ENCODE assay signal across 9 cellular contexts in the genomic region with DNA sequence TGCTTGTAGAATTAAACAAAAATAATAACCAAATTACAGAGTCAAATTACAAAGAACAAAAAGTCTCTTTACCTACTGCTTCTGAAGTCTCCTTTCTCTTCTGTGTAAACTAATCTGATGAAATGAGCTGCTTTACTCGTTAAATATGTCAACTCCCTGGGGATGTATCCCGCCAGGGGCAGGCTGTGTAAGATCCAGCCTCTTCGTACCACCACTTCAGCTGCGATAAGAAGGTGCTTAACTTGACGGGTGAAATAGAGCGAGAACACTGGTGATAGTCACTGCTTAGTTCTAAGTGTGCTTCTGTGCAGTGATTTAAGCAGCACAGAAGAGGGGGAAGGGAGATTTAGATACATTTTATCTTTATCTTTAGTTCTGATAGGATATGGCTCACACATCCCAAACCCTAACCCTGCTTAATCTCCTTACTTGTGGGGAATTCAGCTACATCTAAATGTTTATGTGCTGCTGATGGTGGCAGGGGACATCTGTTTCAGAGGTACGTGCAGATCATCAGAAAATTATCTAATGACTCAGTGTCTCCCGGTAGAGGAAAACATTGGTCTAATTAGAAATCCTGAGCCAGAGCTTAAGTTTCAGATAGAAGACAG. TPM values are rescaled to one million over a fixed set of nuclear protein-coding genes. Genes with fewer than 3 reads are reported as not detected.
A peak's percentile ranks its signal among the peaks of the same experiment; 100 is the strongest.
DNase-seq lines count a peak whose midpoint lies in the region; TF ChIP-seq lines count a peak whose summit lies in the region.
"Had no signal": no experiment of that assay in that cellular context is flagged by ENCODE, and none has a peak within 500 bp of the region (broad histone marks: within the 10 kb centered on the region; RNA-seq: fewer than 3 reads in every experiment).

No MANE protein-coding gene starts in this region.

- no peak overlapping the region for H3K9ac ChIP-seq in BLaER1

- WGBS in esophagus squamous epithelium, 2 donors, result 42 to 60% methylated on average over 8 of the region's 8 CpGs

- H3K27ac ChIP-seq in BLaER1 (no peak overlapping the region), SJCRH30 (no peak overlapping the region), esophagus squamous epithelium (no peak overlapping the region)

- no peaks in the 10 kb centered on the region for H3K9me3 ChIP-seq in BLaER1
- no peaks in the 10 kb centered on the region for H3K9me3 ChIP-seq in SJCRH30 (replicated peaks)
- H3K9me3 ChIP-seq in esophagus squamous epithelium, result no peaks in the 10 kb centered on the region

- TF ChIP-seq CTCF in esophagus squamous epithelium (IDR thresholded peaks at IDR 0.05), result no peak

- no peak for TF ChIP-seq POLR2A in esophagus squamous epithelium (IDR thresholded peaks at IDR 0.05)

- H3K36me3 ChIP-seq in BLaER1 (no peaks in the 10 kb centered on the region), SJCRH30 (no peaks in the 10 kb centered on the region), esophagus squamous epithelium (no peaks in the 10 kb centered on the region)

- H3K4me3 ChIP-seq in BLaER1 (no peak overlapping the region), SJCRH30 (no peak overlapping the region), esophagus squamous epithelium (no peak overlapping the region)

- H3K4me2 ChIP-seq in BLaER1, result peak overlapping the region; percentile 81

- DNase-seq in NCI-H1092 (lab: John Stamatoyannopoulos, UW) (peak; percentile 58), SJCRH30 (peak; percentile 59 to 65), iPS-NIHi7 (ENCODE audit: extremely low spot score) (peak; percentile 30), HuH-7.5 (ENCODE audit: low spot score) (no peak), esophagus squamous epithelium (lab: John Stamatoyannopoulos, UW) (no peak)
- no peak for DNase-seq in activated CD4-positive, alpha-beta T cell treated with anti-CD3 and anti-CD28 coated beads for 1 hour
- no peak for DNase-seq in activated CD4-positive, CD25-positive, alpha-beta regulatory T cell treated with anti-CD3 and anti-CD28 coated beads, Interleukin-2, amount 50 U/mL, for 72 hours
- DNase-seq: activated CD8-positive, alpha-beta T cell treated with anti-CD3 and anti-CD28 coated beads, Interleukin-2, amount 10 ng/mL, durations not matched to agents 7 days and 5 days had no signal

- H3K27me3 ChIP-seq in BLaER1, result no peaks in the 10 kb centered on the region
- no peaks in the 10 kb centered on the region for H3K27me3 ChIP-seq in SJCRH30
- no peaks in the 10 kb centered on the region for H3K27me3 ChIP-seq in esophagus squamous epithelium

- H4K20me1 ChIP-seq in BLaER1, result no peaks in the 10 kb centered on the region

- H3K4me1 ChIP-seq in BLaER1, result peaks cover 64% of the 10 kb centered on the region
- H3K4me1 ChIP-seq in SJCRH30, result peaks cover 9% of the 10 kb centered on the region
- no peaks in the 10 kb centered on the region for H3K4me1 ChIP-seq in esophagus squamous epithelium

- intact Hi-C loops in esophagus squamous epithelium (cut with DNase I), result no loop called here

RNA-seq across cellular contexts. Expression of a gene that starts 46.0 kb away (rescaled TPM):
- 3.2 and 3.4 TPM in 2 replicates for total RNA-seq in SJCRH30 (2014; rRNA removed; shearing (Covaris generic))
- total RNA-seq in esophagus squamous epithelium, result 1 to 10 TPM in 2 of 4 donors, under 1 TPM in 2; 0.27 to 9.2 (median 2.5) TPM

Comparison
In these comparisons a context has a peak if more than half of its experiments do, and no peak if none do; other contexts are left out.
1. DNase-seq: peak in NCI-H1092 (single experiment), SJCRH30 (2 of 2) and iPS-NIHi7 (single experiment); none in activated CD4-positive, alpha-beta T cell treated with anti-CD3 and anti-CD28 coated beads for 1 hour (single experiment), HuH-7.5 (single experiment), esophagus squamous epithelium (single experiment) and activated CD4-positive, CD25-positive, alpha-beta regulatory T cell treated with anti-CD3 and anti-CD28 coated beads, Interleukin-2, amount 50 U/mL, for 72 hours (single experiment).